ENCODE assay signal across 8 cellular contexts in the genomic region with DNA sequence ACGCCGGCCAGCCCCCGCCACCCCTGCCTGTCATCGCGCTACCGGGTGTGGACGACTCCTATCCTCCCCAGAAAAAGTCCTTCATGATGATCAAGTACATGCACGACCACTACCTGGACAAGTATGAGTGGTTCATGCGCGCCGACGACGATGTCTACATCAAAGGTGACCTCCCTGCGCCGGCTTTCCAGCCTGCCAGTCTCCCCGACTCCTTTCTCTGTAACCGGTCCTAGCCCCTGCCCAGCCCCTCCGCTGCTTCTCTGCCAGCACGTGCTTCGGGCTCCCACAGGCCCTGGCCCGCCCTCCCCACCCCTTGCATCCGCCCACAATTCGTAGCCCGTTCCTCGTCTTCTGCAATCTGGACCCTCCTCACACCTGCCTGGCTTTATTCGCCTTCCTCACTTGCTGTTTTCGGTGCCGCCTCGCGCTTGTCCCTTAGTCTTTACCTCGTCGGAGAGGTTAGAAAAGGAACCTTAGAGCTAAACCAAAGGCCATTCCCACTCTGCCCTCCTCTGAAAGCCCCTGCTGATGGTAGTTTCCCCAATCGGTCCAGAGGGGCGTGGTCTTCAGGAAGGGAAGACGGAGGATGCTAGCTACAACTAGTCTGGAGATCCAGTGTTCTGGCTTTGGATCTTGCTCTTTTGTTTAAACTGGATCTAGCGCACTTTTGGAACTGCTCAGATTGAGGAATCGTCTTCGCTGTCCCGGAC. TPM values are rescaled to one million over a fixed set of nuclear protein-coding genes. Genes with fewer than 3 reads are reported as not detected.
DNase-seq lines count a peak whose midpoint lies in the region; ATAC-seq and TF ChIP-seq lines count a peak whose summit lies in the region.

No MANE protein-coding gene starts in this region.

- TF ChIP-seq CTCF in cardiac fibroblast (IDR thresholded peaks at IDR 0.05; ENCODE audit: low read depth, low read length) = no peak
- no peak for TF ChIP-seq CTCF in liver (IDR thresholded peaks at IDR 0.05; ENCODE audit: low read depth, low read length, missing input control)
- TF ChIP-seq CTCF in suprapubic skin (IDR thresholded peaks at IDR 0.05) = no peak

- H3K27ac ChIP-seq in HUES64 (ENCODE audit: low read depth, low read length) = no peak overlapping the region
- H3K27ac ChIP-seq in liver (ENCODE audit: low read depth in 1 of 2, low read length in 2 of 2) = no peak overlapping the region
- peak overlapping the region; percentile 59 for H3K27ac ChIP-seq in suprapubic skin

- H3K4me3 ChIP-seq in HUES64 (ENCODE audit: low read length) (peak overlapping the region; percentile 79), cardiac fibroblast (replicated peaks in 1 of 2; ENCODE audit: low read depth in 2 of 2, low read length in 2 of 2) (peak overlapping the region; percentile 71), liver (ENCODE audit: low read depth in 1 of 3, low read length in 3 of 3) (peak overlapping the region; percentile 58 to 96 (median 86)), suprapubic skin (peak overlapping the region; percentile 72)

- H3K9me3 ChIP-seq in HUES64 (ENCODE audit: insufficient read depth, low read depth, low read length) (no peaks in the 10 kb centered on the region), liver (ENCODE audit: control insufficient read depth in 4 of 4, low read length in 3 of 4) (no peaks in the 10 kb centered on the region), suprapubic skin (no peaks in the 10 kb centered on the region)

- no peak for TF ChIP-seq EP300 in suprapubic skin (IDR thresholded peaks at IDR 0.05)

- DNase-seq in Ammon's horn (ENCODE audit: low spot score) (peak; percentile 47), cardiac fibroblast (ENCODE audit: low read depth in 2 of 2) (peak; percentile 20), suprapubic skin (ENCODE audit: low spot score in 2 of 2) (peak in 1 of 2 donors; percentile 59), NCI-H128 (lab: John Stamatoyannopoulos, UW; ENCODE audit: unreplicated experiment) (no peak), NCI-H446 treated with DMSO at 0.1 percent for 48 hours (lab: John Stamatoyannopoulos, UW) (no peak)

- H3K27me3 ChIP-seq in HUES64 (ENCODE audit: insufficient read depth, low read length) (peaks cover 71% of the 10 kb centered on the region), liver (ENCODE audit: control insufficient read depth in 4 of 4, insufficient read depth in 4 of 4, low read length in 3 of 4) (no peaks in the 10 kb centered on the region), suprapubic skin (peaks cover 17% of the 10 kb centered on the region)

- no peaks in the 10 kb centered on the region for H3K4me1 ChIP-seq in HUES64 (ENCODE audit: insufficient read depth, low read length)
- H3K4me1 ChIP-seq in liver (ENCODE audit: control insufficient read depth in 4 of 4, insufficient read depth in 4 of 4, low read length in 3 of 4) = peaks cover 2 to 25% (median 18%) of the 10 kb centered on the region in 4 donors
- H3K4me1 ChIP-seq in suprapubic skin = peaks cover 22% of the 10 kb centered on the region

- TF ChIP-seq POLR2A in suprapubic skin (IDR thresholded peaks at IDR 0.05) = no peak

- TF ChIP-seq RAD21 in liver (IDR thresholded peaks at IDR 0.05) = no peak

- H3K36me3 ChIP-seq in HUES64 (ENCODE audit: insufficient read depth, low read length) (no peaks in the 10 kb centered on the region), liver (ENCODE audit: control insufficient read depth in 4 of 4, insufficient read depth in 3 of 4, low read depth in 1 of 4, low read length in 3 of 4) (no peaks in the 10 kb centered on the region), suprapubic skin (no peaks in the 10 kb centered on the region)

- 1% methylated on average over 39 of the region's 39 CpGs for WGBS in HUES64
- WGBS in liver = 2% methylated on average over 39 of the region's 39 CpGs
- WGBS in suprapubic skin = 1% methylated on average over 33 of the region's 39 CpGs

- no peak for ATAC-seq in HG02678 (IDR thresholded peaks at IDR 0.05; ENCODE audit: unreplicated experiment)

- H3K9ac ChIP-seq in HUES64 (ENCODE audit: low read depth, low read length) (no peak overlapping the region), liver (ENCODE audit: low read depth in 1 of 2, low read length in 2 of 2) (peak overlapping the region in 1 of 2 donors; percentile 27)

TF ChIP-seq in liver, 16 proteins besides CTCF, POLR2A, EP300 and RAD21:
- TF ChIP-seq NR2F2 (IDR thresholded peaks at IDR 0.05) (no peak), JUND (IDR thresholded peaks at IDR 0.05) (no peak), EGR1 (IDR thresholded peaks at IDR 0.05; ENCODE audit: low read depth in 2 of 2) (no peak), HNF4G (IDR thresholded peaks at IDR 0.05) (no peak)
TF ChIP-seq in liver: peak in this region for 0.

RNA-seq across cellular contexts. Expression of a gene that starts 1.4 kb away (rescaled TPM):
- polyA plus RNA-seq in HUES64 (2013, experiment 1 of 2) = 0.80 TPM
- 1.1 TPM for polyA plus RNA-seq in HUES64 (2013, experiment 2 of 2)
- 1 to 10 TPM; 2.3 to 7.7 TPM for total RNA-seq in liver
- polyA plus RNA-seq in liver = 1 to 10 TPM in 1 of 2 donors, under 1 TPM in 1; 0.40 to 2.0 TPM
- total RNA-seq in suprapubic skin = 1 to 10 TPM; 1.3 to 2.1 (median 1.5) TPM

Comparison
In these comparisons a context has a peak if more than half of its experiments do, and no peak if none do; other contexts are left out.
1. DNase-seq: peak in Ammon's horn (single experiment) and cardiac fibroblast (2 of 2); none in NCI-H128 (single experiment) and NCI-H446 treated with DMSO at 0.1 percent for 48 hours (single experiment).
2. Peak in every context shown above with its lines, with median percentiles within 50 percentile points of each other: H3K4me3 ChIP-seq.